13 cellular contexts compared by ENCODE assay signal in the genomic region with DNA sequence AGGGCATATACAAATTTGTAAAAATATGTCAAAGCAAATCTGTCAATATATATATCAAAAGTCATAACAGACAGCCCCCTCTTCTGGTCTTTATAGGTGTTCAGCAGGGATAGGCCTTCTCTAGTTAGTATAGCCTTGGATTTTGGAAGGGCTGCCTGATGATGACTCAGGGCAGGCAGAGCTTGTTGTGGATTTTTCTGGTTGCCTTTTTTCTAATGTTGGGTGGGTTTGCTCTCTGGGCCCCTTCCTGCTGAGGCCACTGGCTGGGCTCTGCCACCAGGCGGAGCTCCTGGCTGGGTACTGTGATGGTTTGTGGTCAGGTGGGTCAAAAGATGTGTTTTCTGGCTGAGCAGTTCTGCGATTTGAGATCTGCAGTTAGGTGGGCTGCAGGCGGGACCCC.
DNase-seq lines count a peak whose midpoint lies in the region; TF ChIP-seq lines count a peak whose summit lies in the region.
"Had no signal": no experiment of that assay in that cellular context is flagged by ENCODE, and none has a peak within 500 bp of the region (broad histone marks: within the 10 kb centered on the region; RNA-seq: fewer than 3 reads in every experiment).

No MANE protein-coding gene starts in this region.

- H3K27ac ChIP-seq in KMS-11 (no peak overlapping the region), WERI-Rb-1 (no peak overlapping the region)
- H3K27ac ChIP-seq: SJCRH30 had no signal

- H3K36me3 ChIP-seq in KMS-11 (ENCODE audit: insufficient read depth) (no peaks in the 10 kb centered on the region; the same call in 1 of the 2 replicates), WERI-Rb-1 (no peaks in the 10 kb centered on the region)
- H3K36me3 ChIP-seq: SJCRH30 had no signal

- H3K4me2 ChIP-seq in KMS-11 = no peak overlapping the region

- no peaks in the 10 kb centered on the region for H3K9me3 ChIP-seq in WERI-Rb-1 (ENCODE audit: severe bottlenecking)
- H3K9me3 ChIP-seq: Caco-2, SJCRH30 had no signal

- no peak overlapping the region for H3K9ac ChIP-seq in KMS-11

- no peaks in the 10 kb centered on the region for H3K79me2 ChIP-seq in KMS-11 (ENCODE audit: insufficient read depth, low read depth)

- no peaks in the 10 kb centered on the region for H4K20me1 ChIP-seq in KMS-11 (ENCODE audit: insufficient read depth)

- H2AFZ ChIP-seq in KMS-11 (ENCODE audit: low read depth) = no peak overlapping the region

- TF ChIP-seq CTCF in GM12865 (IDR thresholded peaks at IDR 0.05; ENCODE audit: insufficient read depth, low read depth, low read length, missing control alignments) (peak; percentile 33), KMS-11 (conservative IDR thresholded peaks at IDR 0.05; ENCODE audit: low read depth, low read length) (0 out of 2 replicates have a peak, but pooled peaks have one; percentile 12), WERI-Rb-1 (IDR thresholded peaks at IDR 0.05; ENCODE audit: low read depth, low read length) (peak; percentile 71)

- DNase-seq in GM12865 (ENCODE audit: low read depth) = peak; percentile 1
- peak; percentile 34 for DNase-seq in WERI-Rb-1
- peak; percentile 81 for DNase-seq in iPS-NIHi7 (ENCODE audit: extremely low spot score)
- DNase-seq in glomerular visceral epithelial cell (ENCODE audit: extremely low spot score) = no peak
- no peak for DNase-seq in activated gamma-delta T cell (lab: John Stamatoyannopoulos, UW)
- no peak for DNase-seq in dermis blood vessel endothelial cell
- no peak for DNase-seq in NCI-H526 (lab: John Stamatoyannopoulos, UW)
- DNase-seq: activated CD4-positive, CD25-positive, alpha-beta regulatory T cell treated with anti-CD3 and anti-CD28 coated beads, Interleukin-2, amount 50 U/mL, for 72 hours; activated T-cell treated with anti-CD3 and anti-CD28 coated beads, Interleukin-2, amount 50 U/mL, for 48 hours; nucleus accumbens had no signal

- H3K4me1 ChIP-seq in KMS-11 (ENCODE audit: low read depth, poor library complexity, severe bottlenecking) = no peaks in the 10 kb centered on the region
- H3K4me1 ChIP-seq: Caco-2, SJCRH30 had no signal

- H3K27me3 ChIP-seq in KMS-11 (ENCODE audit: insufficient read depth, low read depth) = no peaks in the 10 kb centered on the region
- no peaks in the 10 kb centered on the region for H3K27me3 ChIP-seq in WERI-Rb-1 (ENCODE audit: insufficient read depth, low read depth, severe bottlenecking)
- H3K27me3 ChIP-seq: SJCRH30 had no signal

- H3K4me3 ChIP-seq in GM12865 (ENCODE audit: low read depth, low read length) = no peak overlapping the region
- H3K4me3 ChIP-seq in KMS-11 (IDR thresholded peaks at IDR 0.05; ENCODE audit: insufficient read depth, low read depth, low read length) = no peak overlapping the region
- no peak overlapping the region for H3K4me3 ChIP-seq in WERI-Rb-1 (ENCODE audit: low read depth, low read length)
- H3K4me3 ChIP-seq: SJCRH30 had no signal

Comparison
In these comparisons a context has a peak if more than half of its experiments do, and no peak if none do; other contexts are left out.
1. DNase-seq: peak in GM12865 (single experiment), WERI-Rb-1 (single experiment) and iPS-NIHi7 (single experiment); none in glomerular visceral epithelial cell (single experiment), activated gamma-delta T cell (single experiment), dermis blood vessel endothelial cell (single experiment) and NCI-H526 (0 of 2).
2. CTCF ChIP-seq: peak in every context shown above with its lines; median percentile 71 in WERI-Rb-1; 33 in GM12865; 12 in KMS-11.